8 cellular contexts compared by ENCODE assay signal in genomic region chr14:21264025-21264801, GRCh38. TPM values are rescaled to one million over a fixed set of nuclear protein-coding genes. Genes with fewer than 3 reads are reported as not detected.
DNase-seq lines count a peak whose midpoint lies in the region; ATAC-seq and TF ChIP-seq lines count a peak whose summit lies in the region.

No MANE protein-coding gene starts in this region.

- TF ChIP-seq CTCF in HFFc6 (IDR thresholded peaks at IDR 0.05): no peak
- TF ChIP-seq CTCF in coronary artery (IDR thresholded peaks at IDR 0.05): no peak
- no peak for TF ChIP-seq CTCF in neutrophil (IDR thresholded peaks at IDR 0.05)
- TF ChIP-seq CTCF in WERI-Rb-1 (IDR thresholded peaks at IDR 0.05; ENCODE audit: low read depth, low read length): no peak

- H3K27ac ChIP-seq in coronary artery: peak overlapping the region in 1 of 2 donors; percentile 47
- peak overlapping the region; percentile 48 for H3K27ac ChIP-seq in neutrophil
- no peak overlapping the region for H3K27ac ChIP-seq in WERI-Rb-1

- H3K27ac Mint-ChIP-seq in HFFc6: peak overlapping the region; percentile 72

- ATAC-seq in GM18517 (IDR thresholded peaks at IDR 0.05; ENCODE audit: unreplicated experiment): peak; percentile 67

- peaks cover 76% of the 10 kb centered on the region for H3K36me3 Mint-ChIP-seq in HFFc6 (ENCODE audit: low read depth)

- H3K27me3 ChIP-seq in neutrophil (no peaks in the 10 kb centered on the region), WERI-Rb-1 (ENCODE audit: insufficient read depth, low read depth, severe bottlenecking) (no peaks in the 10 kb centered on the region)

- H3K4me3 ChIP-seq in coronary artery (peak overlapping the region; percentile 38), neutrophil (ENCODE audit: low read depth in 1 of 2, low read length in 1 of 2) (no peak overlapping the region), WERI-Rb-1 (ENCODE audit: low read depth, low read length) (no peak overlapping the region)

- peaks cover 55 to 56% of the 10 kb centered on the region in 2 experiments for H3K4me1 ChIP-seq in neutrophil (ENCODE audit: control insufficient read depth in 1 of 2, insufficient read depth in 1 of 2, low read depth in 1 of 2, low read length in 1 of 2)

- peak; percentile 87 for DNase-seq in HFFc6
- DNase-seq in NCI-H226: peak; percentile 51
- no peak for DNase-seq in coronary artery (ENCODE audit: low spot score)
- no peak for DNase-seq in stimulated activated CD4-positive, alpha-beta T cell treated with anti-CD3 and anti-CD28 coated beads, Interleukin-2, amount 100 ng/mL, for 48 hours
- DNase-seq in WERI-Rb-1: no peak
- no peak for DNase-seq in effector CD4-positive, alpha-beta T cell

- no peaks in the 10 kb centered on the region for H3K9me3 ChIP-seq in neutrophil
- no peaks in the 10 kb centered on the region for H3K9me3 ChIP-seq in WERI-Rb-1 (ENCODE audit: severe bottlenecking)

- peaks cover 73% of the 10 kb centered on the region for H3K4me1 Mint-ChIP-seq in HFFc6 (ENCODE audit: low read depth)

- H3K36me3 ChIP-seq in neutrophil: peaks cover 50% of the 10 kb centered on the region
- H3K36me3 ChIP-seq in WERI-Rb-1: peaks cover 98% of the 10 kb centered on the region

- peak overlapping the region; percentile 100 for H3K4me3 Mint-ChIP-seq in HFFc6

- H3K9me3 Mint-ChIP-seq in HFFc6: 0 out of 2 replicates have a peak, but pooled peaks cover 2% of the 10 kb centered on the region

- peaks cover 6% of the 10 kb centered on the region for H3K27me3 Mint-ChIP-seq in HFFc6 (ENCODE audit: insufficient read depth)

RNA-seq across cellular contexts. Expression of gene HNRNPC, which starts 5.0 kb away (rescaled TPM):
- 100 to 1,000 TPM; 528 to 684 (median 604) TPM for total RNA-seq in HFFc6 (2021; fragmentation: NEBNext Ultra II Directional; extraction: Animal tissue kit (Norgen Biotek cat#: 25700))

RNA-seq across cellular contexts. Expression of gene RPGRIP1, which starts 15.7 kb away (rescaled TPM):
- not detected for total RNA-seq in HFFc6 (2021; fragmentation: NEBNext Ultra II Directional; extraction: Animal tissue kit (Norgen Biotek cat#: 25700))

Comparison
In these comparisons a context has a peak if more than half of its experiments do, and no peak if none do; other contexts are left out.
1. DNase-seq: peak in HFFc6 (single experiment) and NCI-H226 (single experiment); none in coronary artery (single experiment), stimulated activated CD4-positive, alpha-beta T cell treated with anti-CD3 and anti-CD28 coated beads, Interleukin-2, amount 100 ng/mL, for 48 hours (0 of 2), WERI-Rb-1 (single experiment) and effector CD4-positive, alpha-beta T cell (single experiment).